Comparison of ENCODE assay signal across 19 cellular contexts in genomic region chr14:94773017-94773681, GRCh38. TPM values are rescaled to one million over a fixed set of nuclear protein-coding genes. Genes with fewer than 3 reads are reported as not detected.
DNase-seq lines count a peak whose midpoint lies in the region; ATAC-seq, FAIRE-seq and TF ChIP-seq lines count a peak whose summit lies in the region.
"Had no signal": no experiment of that assay in that cellular context is flagged by ENCODE, and none has a peak within 500 bp of the region (broad histone marks: within the 10 kb centered on the region; RNA-seq: fewer than 3 reads in every experiment).

No MANE protein-coding gene starts in this region.

- no peak for TF ChIP-seq POLR2A in endothelial cell of umbilical vein (IDR thresholded peaks at IDR 0.05; ENCODE audit: low read depth, low read length)

- no peak for FAIRE-seq in endothelial cell of umbilical vein (lab: Jason Lieb, UNC)
- FAIRE-seq: A549 had no signal

- CTCF ChIA-PET in endothelial cell of umbilical vein (lab: Charles Lee) = no interaction called here
- CTCF ChIA-PET in CD4-positive, alpha-beta T cell (lab: Charles Lee) = no interaction called here

- no peaks in the 10 kb centered on the region for H3K9me3 ChIP-seq in endothelial cell of umbilical vein (replicated peaks; ENCODE audit: control insufficient read depth, insufficient read depth, low read length)
- H3K9me3 ChIP-seq in neural cell (ENCODE audit: low read length) = no peaks in the 10 kb centered on the region
- no peaks in the 10 kb centered on the region for H3K9me3 ChIP-seq in CD4-positive, alpha-beta T cell (ENCODE audit: control insufficient read depth, low read length)
- H3K9me3 ChIP-seq: A549, SK-N-SH, upper lobe of left lung had no signal

- peaks cover 2% of the 10 kb centered on the region for H3K36me3 Mint-ChIP-seq in T-helper 1 cell treated with Interleukin-12 subunit alpha and Interleukin-12 subunit beta and Interleukin-4 antibody, amounts not matched to agents 30 μg/mL and 1 μg/mL, for 36 hours (ENCODE audit: low read depth)
- H3K36me3 Mint-ChIP-seq in CD4-positive, alpha-beta T cell (ENCODE audit: low read depth) = no peaks in the 10 kb centered on the region

- no peak overlapping the region for H3K4me3 Mint-ChIP-seq in T-helper 1 cell treated with Interleukin-12 subunit alpha and Interleukin-12 subunit beta and Interleukin-4 antibody, amounts not matched to agents 30 μg/mL and 1 μg/mL, for 36 hours
- no peak overlapping the region for H3K4me3 Mint-ChIP-seq in CD4-positive, alpha-beta T cell

- H3K27me3 ChIP-seq in endothelial cell of umbilical vein (ENCODE audit: control insufficient read depth in 2 of 2, insufficient read depth in 2 of 2, low read length in 2 of 2) = peaks cover 64 to 83% of the 10 kb centered on the region in 2 experiments
- peaks cover 99% of the 10 kb centered on the region for H3K27me3 ChIP-seq in neural cell (ENCODE audit: insufficient read depth, low read depth, low read length)
- H3K27me3 ChIP-seq in CD4-positive, alpha-beta T cell (ENCODE audit: control insufficient read depth, insufficient read depth, low read length) = peaks cover 95% of the 10 kb centered on the region

- H3K27ac ChIP-seq in endothelial cell of umbilical vein (ENCODE audit: insufficient read depth, low read depth, low read length) (no peak overlapping the region), neural cell (ENCODE audit: low read length) (no peak overlapping the region)
- H3K27ac ChIP-seq in CD4-positive, alpha-beta T cell (ENCODE audit: low read depth, low read length) = no peak overlapping the region
- H3K27ac ChIP-seq: A549, PC-9, upper lobe of left lung had no signal

- POLR2A ChIA-PET in endothelial cell of umbilical vein (lab: Charles Lee) = no interaction called here
- POLR2A ChIA-PET in CD4-positive, alpha-beta T cell (lab: Charles Lee) = no interaction called here

- TF ChIP-seq CTCF in endothelial cell of umbilical vein (IDR thresholded peaks at IDR 0.05; ENCODE audit: extremely low read depth in 1 of 2, insufficient read depth in 1 of 2, low read depth in 1 of 2, low read length in 2 of 2) (no peak), neural cell (IDR thresholded peaks at IDR 0.05; ENCODE audit: poor library complexity, severe bottlenecking) (no peak)
- TF ChIP-seq CTCF in CD4-positive, alpha-beta T cell (IDR thresholded peaks at IDR 0.05) = no peak

- dilution Hi-C loops in endothelial cell of umbilical vein (cut with MboI; ENCODE audit: extremely low pct_ligation_motif_present, low sequenced_read_pairs) = no loop called here

- H3K9ac ChIP-seq in endothelial cell of umbilical vein (replicated peaks; ENCODE audit: extremely low read depth, insufficient read depth, low read length) (no peak overlapping the region), neural cell (ENCODE audit: low read length) (no peak overlapping the region)
- H3K9ac ChIP-seq: SK-N-SH had no signal

- H3K36me3 ChIP-seq in endothelial cell of umbilical vein (ENCODE audit: control insufficient read depth in 2 of 2, extremely low read depth in 1 of 2, insufficient read depth in 2 of 2, low read length in 2 of 2) = no peaks in the 10 kb centered on the region
- H3K36me3 ChIP-seq in neural cell (ENCODE audit: insufficient read depth, low read length) = no peaks in the 10 kb centered on the region
- H3K36me3 ChIP-seq: upper lobe of left lung had no signal

- ATAC-seq in CD4-positive, alpha-beta T cell (ENCODE audit: poor library complexity) = no peak
- ATAC-seq: A549; activated naive CD4-positive, alpha-beta T cell treated with anti-CD3 and anti-CD28 coated beads, Interleukin-2, amount 50 U/mL, for 72 hours had no signal

- H2AFZ ChIP-seq in endothelial cell of umbilical vein (ENCODE audit: low read depth, low read length) (no peak overlapping the region), neural cell (ENCODE audit: low read depth, low read length) (no peak overlapping the region)
- H2AFZ ChIP-seq: PC-9 had no signal

- DNase-seq in T-helper 1 cell = no peak
- DNase-seq in NCI-H1092 (lab: John Stamatoyannopoulos, UW) = peak; percentile 12
- DNase-seq in endothelial cell of umbilical vein (ENCODE audit: low read depth, low spot score) = no peak
- DNase-seq in CD4-positive, alpha-beta T cell = no peak
- DNase-seq in cerebellar cortex (ENCODE audit: low spot score) = no peak
- no peak for DNase-seq in NCI-H2196 (lab: John Stamatoyannopoulos, UW; ENCODE audit: unreplicated experiment)
- DNase-seq: foreskin fibroblast; NCI-H1436; NCI-H345; occipital lobe; PC-9; SK-N-SH; stimulated activated naive CD4-positive, alpha-beta T cell had no signal

- H3K27me3 Mint-ChIP-seq in T-helper 1 cell treated with Interleukin-12 subunit alpha and Interleukin-12 subunit beta and Interleukin-4 antibody, amounts not matched to agents 30 μg/mL and 1 μg/mL, for 36 hours (ENCODE audit: low read depth) = peaks cover 85% of the 10 kb centered on the region
- peaks cover 86% of the 10 kb centered on the region for H3K27me3 Mint-ChIP-seq in CD4-positive, alpha-beta T cell

- H4K20me1 ChIP-seq in endothelial cell of umbilical vein (replicated peaks; ENCODE audit: control insufficient read depth, extremely low read depth, insufficient read depth, low read length) (no peaks in the 10 kb centered on the region), neural cell (ENCODE audit: insufficient read depth) (no peaks in the 10 kb centered on the region)

- TF ChIP-seq EP300 in neural cell (conservative IDR thresholded peaks at IDR 0.05; ENCODE audit: poor library complexity, severe bottlenecking) = no peak

- H3K79me2 ChIP-seq in endothelial cell of umbilical vein (ENCODE audit: control insufficient read depth, insufficient read depth, low read length) (no peaks in the 10 kb centered on the region), neural cell (replicated peaks; ENCODE audit: insufficient read depth, low read length) (no peaks in the 10 kb centered on the region)

- peak; percentile 33 for TF ChIP-seq RAD21 in neural cell (conservative IDR thresholded peaks at IDR 0.05)

- peaks cover 10% of the 10 kb centered on the region for H3K4me1 Mint-ChIP-seq in T-helper 1 cell treated with Interleukin-12 subunit alpha and Interleukin-12 subunit beta and Interleukin-4 antibody, amounts not matched to agents 30 μg/mL and 1 μg/mL, for 36 hours (ENCODE audit: low read depth)
- peaks cover 16% of the 10 kb centered on the region for H3K4me1 Mint-ChIP-seq in CD4-positive, alpha-beta T cell (ENCODE audit: low read depth)

- peak overlapping the region; percentile 69 for H3K27ac Mint-ChIP-seq in T-helper 1 cell treated with Interleukin-12 subunit alpha and Interleukin-12 subunit beta and Interleukin-4 antibody, amounts not matched to agents 30 μg/mL and 1 μg/mL, for 36 hours
- H3K27ac Mint-ChIP-seq in CD4-positive, alpha-beta T cell = no peak overlapping the region

- BruUV-seq in endothelial cell of umbilical vein (replicated peaks; lab: Mats Ljungman, UMichigan) = no TSS peak

- intact Hi-C loops in endothelial cell of umbilical vein (cut with micrococcal nuclease) = loop anchor here (10.0 kb wide), 1 partner anchor 652 kb away; no protein-coding TSS in a partner anchor
- intact Hi-C loops in CD4-positive, alpha-beta T cell (cut with DNase I, micrococcal nuclease) = no loop called here

- H3K9me3 Mint-ChIP-seq in T-helper 1 cell treated with Interleukin-12 subunit alpha and Interleukin-12 subunit beta and Interleukin-4 antibody, amounts not matched to agents 30 μg/mL and 1 μg/mL, for 36 hours = peaks cover 6% of the 10 kb centered on the region
- no peaks in the 10 kb centered on the region for H3K9me3 Mint-ChIP-seq in CD4-positive, alpha-beta T cell
- H3K9me3 Mint-ChIP-seq: activated naive CD4-positive, alpha-beta T cell treated with anti-CD3 and anti-CD28 coated beads, Interleukin-2, amount 50 U/mL, for 72 hours had no signal

- H3F3A ChIP-seq in neural cell (ENCODE audit: insufficient read depth, low read length, poor library complexity, severe bottlenecking) = no peaks in the 10 kb centered on the region

- H3K9me1 ChIP-seq in endothelial cell of umbilical vein (replicated peaks; ENCODE audit: control insufficient read depth, extremely low read depth, insufficient read depth, low read length) = no peaks in the 10 kb centered on the region

- H3K4me2 ChIP-seq in endothelial cell of umbilical vein (ENCODE audit: insufficient read depth, low read length) (no peak overlapping the region), neural cell (ENCODE audit: low read length) (no peak overlapping the region)
- H3K4me2 ChIP-seq: A549, PC-9, SK-N-SH had no signal

- H3K9me2 ChIP-seq in neural cell (ENCODE audit: insufficient read depth, low read length) = no peaks in the 10 kb centered on the region
- H3K9me2 ChIP-seq: SK-N-SH had no signal

- H3K4me3 ChIP-seq in endothelial cell of umbilical vein (replicated peaks in 1 of 3; ENCODE audit: insufficient read depth in 1 of 3, low read depth in 1 of 3, low read length in 3 of 3) = no peak overlapping the region
- H3K4me3 ChIP-seq in neural cell (ENCODE audit: low read length) = peak overlapping the region; percentile 58
- H3K4me3 ChIP-seq: A549, PC-9, upper lobe of left lung had no signal

- peaks cover 6% of the 10 kb centered on the region for H3K4me1 ChIP-seq in endothelial cell of umbilical vein (ENCODE audit: control insufficient read depth, extremely low read depth, insufficient read depth, low read length)

TF ChIP-seq in endothelial cell of umbilical vein, 7 proteins besides CTCF, POLR2A, EP300 and RAD21:
- no peak for TF ChIP-seq FOS (IDR thresholded peaks at IDR 0.05; ENCODE audit: borderline replicate concordance, insufficient read depth, low read length)
- peak; percentile 98 for TF ChIP-seq EZH2 (IDR thresholded peaks at IDR 0.05; ENCODE audit: borderline replicate concordance, low read depth, low read length, severe bottlenecking)
TF ChIP-seq in endothelial cell of umbilical vein: peak in this region for 1.

TF ChIP-seq in neural cell, 6 proteins besides CTCF, POLR2A, EP300 and RAD21 (continues in another document):
- peak; percentile 82 for TF ChIP-seq POLR2AphosphoS5 (IDR thresholded peaks at IDR 0.05)
- no peak for TF ChIP-seq EZH2 (IDR thresholded peaks at IDR 0.05; ENCODE audit: borderline replicate concordance, insufficient read depth, low read length, poor library complexity, severe bottlenecking)

RNA-seq across cellular contexts. Expression of gene GSC, which starts 3.2 kb away (rescaled TPM):
- not detected in 2 replicates for total RNA-seq in endothelial cell of umbilical vein
- polyA plus RNA-seq in endothelial cell of umbilical vein (not detected in 2 replicates), neural cell (0.45 TPM in 1 of 2 replicates, not detected in the other)
- polyA plus RNA-seq in endothelial cell of umbilical vein (2011; cell fraction: cytosol; rRNA removed) = not detected in 2 replicates
- not detected in 2 replicates for polyA plus RNA-seq in endothelial cell of umbilical vein (2011; cell fraction: nucleus; rRNA removed)
- polyA plus RNA-seq in endothelial cell of umbilical vein (2012) = not detected in 2 replicates
- polyA minus RNA-seq in endothelial cell of umbilical vein (not detected in 2 replicates), neural cell (not detected in 2 replicates)
- polyA minus RNA-seq in endothelial cell of umbilical vein (2011; cell fraction: cytosol; rRNA and poly(A)+ RNA removed) = not detected
- polyA minus RNA-seq in endothelial cell of umbilical vein (2011; cell fraction: nucleus; rRNA and poly(A)+ RNA removed) = not detected in 2 replicates
- total RNA-seq in CD4-positive, alpha-beta T cell = not detected
- total RNA-seq: activated naive CD4-positive, alpha-beta T cell treated with anti-CD3 and anti-CD28 coated beads, Interleukin-2, amount 50 U/mL, for 72 hours; lung microvascular endothelial cell; occipital lobe; PC-9 had no signal
